In genomic region chr5:144028644-144029043, GRCh38 we compare ENCODE assay signal across 10 cellular contexts.
DNase-seq lines count a peak whose midpoint lies in the region; ATAC-seq, FAIRE-seq and TF ChIP-seq lines count a peak whose summit lies in the region.
"Had no signal": no experiment of that assay in that cellular context is flagged by ENCODE, and none has a peak within 500 bp of the region (broad histone marks: within the 10 kb centered on the region; RNA-seq: fewer than 3 reads in every experiment).

No MANE protein-coding gene starts in this region.

- H3K4me3 ChIP-seq in fibroblast of pulmonary artery (replicated peaks; ENCODE audit: low read depth, low read length) = peak overlapping the region; percentile 11
- H3K4me3 ChIP-seq in Karpas-422 (ENCODE audit: low read length) = no peak overlapping the region
- H3K4me3 ChIP-seq: upper lobe of left lung had no signal

- no peak for TF ChIP-seq POLR2A in H54 (IDR thresholded peaks at IDR 0.05; ENCODE audit: low read depth, low read length)

- no peak overlapping the region for H2AFZ ChIP-seq in Karpas-422 (ENCODE audit: low read length)

- no peaks in the 10 kb centered on the region for H3K36me3 ChIP-seq in Karpas-422 (ENCODE audit: insufficient read depth, low read length)
- H3K36me3 ChIP-seq: upper lobe of left lung had no signal

- no peaks in the 10 kb centered on the region for H4K20me1 ChIP-seq in Karpas-422 (ENCODE audit: insufficient read depth, low read depth, low read length)

- H3K9ac ChIP-seq in Karpas-422 (ENCODE audit: low read length) = no peak overlapping the region

- H3K4me1 ChIP-seq in Karpas-422 (ENCODE audit: low read length) = no peaks in the 10 kb centered on the region
- H3K4me1 ChIP-seq: upper lobe of left lung had no signal

- TF ChIP-seq CTCF in fibroblast of pulmonary artery (IDR thresholded peaks at IDR 0.05; ENCODE audit: low read length, missing control alignments) = no peak

- no peak overlapping the region for H3K4me3 Mint-ChIP-seq in activated CD4-positive, alpha-beta T cell treated with anti-CD3 and anti-CD28 coated beads for 36 hours

- ATAC-seq in sciatic nerve (peak; percentile 93), GM21619 (IDR thresholded peaks at IDR 0.05; ENCODE audit: unreplicated experiment) (no peak), HG03439 (IDR thresholded peaks at IDR 0.05; ENCODE audit: unreplicated experiment) (no peak)
- no peak for ATAC-seq in activated CD4-positive, alpha-beta T cell treated with anti-CD3 and anti-CD28 coated beads for 36 hours

- CTCF ChIA-PET in activated CD4-positive, alpha-beta T cell treated with anti-CD3 and anti-CD28 coated beads for 36 hours (lab: Charles Lee) = no interaction called here

- peak; percentile 92 for FAIRE-seq in H54 (lab: Jason Lieb, UNC)

- no peaks in the 10 kb centered on the region for H3K4me1 Mint-ChIP-seq in activated CD4-positive, alpha-beta T cell treated with anti-CD3 and anti-CD28 coated beads for 36 hours

- DNase-seq in H54 (ENCODE audit: insufficient read length, low spot score) (peak; percentile 18), NCI-H526 treated with DMSO at 0.1 percent for 48 hours (lab: John Stamatoyannopoulos, UW) (peak; percentile 12), fibroblast of pulmonary artery (ENCODE audit: low read depth) (peak; percentile 88), sciatic nerve (ENCODE audit: low spot score) (no peak), Karpas-422 (no peak)
- no peak for DNase-seq in activated CD4-positive, alpha-beta T cell treated with anti-CD3 and anti-CD28 coated beads for 36 hours
- DNase-seq: stimulated activated CD4-positive, alpha-beta T cell treated with anti-CD3 and anti-CD28 coated beads, Interleukin-15, amount 100 ng/mL, for 24 hours; upper lobe of left lung had no signal

- POLR2A ChIA-PET in activated CD4-positive, alpha-beta T cell treated with anti-CD3 and anti-CD28 coated beads for 36 hours (lab: Charles Lee) = no interaction called here

- intact Hi-C loops in sciatic nerve (cut with DNase I) = no loop called here
- intact Hi-C loops in activated CD4-positive, alpha-beta T cell treated with anti-CD3 and anti-CD28 coated beads for 36 hours (cut with DNase I, micrococcal nuclease) = no loop called here

- no peak overlapping the region for H3K27ac Mint-ChIP-seq in activated CD4-positive, alpha-beta T cell treated with anti-CD3 and anti-CD28 coated beads for 36 hours

- no peaks in the 10 kb centered on the region for H3K9me2 ChIP-seq in Karpas-422 (replicated peaks; ENCODE audit: insufficient read depth, low read length)

- H3K27me3 ChIP-seq in Karpas-422 (ENCODE audit: low read length) = no peaks in the 10 kb centered on the region
- H3K27me3 ChIP-seq: upper lobe of left lung had no signal

- no peaks in the 10 kb centered on the region for H3K36me3 Mint-ChIP-seq in activated CD4-positive, alpha-beta T cell treated with anti-CD3 and anti-CD28 coated beads for 36 hours (ENCODE audit: low read depth)

- no peaks in the 10 kb centered on the region for H3K9me3 Mint-ChIP-seq in activated CD4-positive, alpha-beta T cell treated with anti-CD3 and anti-CD28 coated beads for 36 hours (ENCODE audit: low read depth)

- no peak overlapping the region for H3K27ac ChIP-seq in Karpas-422 (ENCODE audit: low read length)
- H3K27ac ChIP-seq: upper lobe of left lung had no signal

- no peak overlapping the region for H3K4me2 ChIP-seq in Karpas-422 (ENCODE audit: low read depth, low read length, poor library complexity, severe bottlenecking)

- no peaks in the 10 kb centered on the region for H3K9me3 ChIP-seq in Karpas-422 (ENCODE audit: low read length)
- H3K9me3 ChIP-seq: upper lobe of left lung had no signal

- no peaks in the 10 kb centered on the region for H3K79me2 ChIP-seq in Karpas-422 (ENCODE audit: low read length)

- H3K27me3 Mint-ChIP-seq in activated CD4-positive, alpha-beta T cell treated with anti-CD3 and anti-CD28 coated beads for 36 hours = no peaks in the 10 kb centered on the region

Comparison
In these comparisons a context has a peak if more than half of its experiments do, and no peak if none do; other contexts are left out.
1. DNase-seq: peak in H54 (single experiment), NCI-H526 treated with DMSO at 0.1 percent for 48 hours (single experiment) and fibroblast of pulmonary artery (single experiment); none in sciatic nerve (single experiment), Karpas-422 (single experiment) and activated CD4-positive, alpha-beta T cell treated with anti-CD3 and anti-CD28 coated beads for 36 hours (single experiment).